ENCODE assay signal across 8 cellular contexts in the genomic region with DNA sequence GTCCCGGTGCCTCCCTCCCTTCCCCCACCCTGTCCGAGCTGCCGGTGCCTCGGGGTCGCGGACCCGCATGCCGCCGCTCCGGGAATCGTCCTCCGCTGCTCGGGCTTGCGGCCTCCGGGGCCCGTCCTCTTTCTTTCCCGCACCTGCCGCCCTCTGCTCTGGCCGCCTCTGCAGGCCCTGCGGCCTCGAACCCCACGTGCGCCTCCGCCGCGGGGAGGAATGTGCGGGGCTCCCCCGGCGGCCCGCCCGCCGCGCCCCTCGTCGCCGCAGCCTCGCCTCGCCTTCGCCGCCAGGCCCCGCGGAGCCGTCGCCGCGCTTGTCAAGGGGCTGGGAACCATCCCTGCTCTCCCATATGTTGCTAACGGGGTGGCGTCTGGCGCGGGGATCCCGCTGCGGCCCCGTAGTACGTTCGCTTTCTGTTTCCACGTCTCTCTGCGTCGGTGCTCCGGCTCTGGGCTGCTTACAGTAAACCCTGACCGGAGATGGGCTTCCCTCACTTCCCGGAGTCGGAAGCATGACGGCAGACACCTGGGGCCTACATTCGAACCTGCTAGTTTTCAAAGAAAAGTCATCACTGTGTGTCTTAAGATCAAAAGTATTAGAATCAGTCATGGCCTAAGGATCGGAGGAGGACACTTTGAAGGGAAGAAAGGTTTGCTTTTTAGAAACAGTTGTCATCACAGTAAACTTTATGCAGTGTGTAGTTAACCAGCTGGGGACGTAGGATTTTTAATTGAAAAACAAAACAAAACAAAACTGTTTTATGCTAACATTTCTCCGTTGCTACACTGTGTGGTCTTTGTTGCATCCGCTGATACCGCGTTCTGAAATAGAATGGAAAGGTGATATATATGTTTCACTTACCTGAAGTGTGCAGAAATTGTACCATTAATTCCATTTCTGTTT.
A peak's percentile ranks its signal among the peaks of the same experiment; 100 is the strongest.
DNase-seq lines count a peak whose midpoint lies in the region; ATAC-seq, FAIRE-seq and TF ChIP-seq lines count a peak whose summit lies in the region.

No MANE protein-coding gene starts in this region.

- H3K4me1 Mint-ChIP-seq in activated CD8-positive, alpha-beta T cell treated with anti-CD3 and anti-CD28 coated beads for 36 hours (ENCODE audit: low read depth) = peaks cover 48% of the 10 kb centered on the region

- peak overlapping the region; percentile 86 for H3K4me2 ChIP-seq in A549

- peak in 1 of 2 experiments; percentile 45 for DNase-seq in A549 (ENCODE audit: low read depth in 1 of 2, low spot score in 1 of 2)
- DNase-seq in NCI-H2227 treated with DMSO at 0.1 percent for 48 hours (lab: John Stamatoyannopoulos, UW) = peak; percentile 50
- peak; percentile 91 for DNase-seq in activated CD8-positive, alpha-beta T cell treated with anti-CD3 and anti-CD28 coated beads for 36 hours
- peak; percentile 62 for DNase-seq in medulla oblongata (ENCODE audit: extremely low spot score)
- peak; percentile 49 for DNase-seq in stimulated activated CD8-positive, alpha-beta memory T cell treated with anti-CD3 and anti-CD28 coated beads, Interleukin-12 subunit alpha, Interleukin-12 subunit beta, amount 100 ng/mL, for 4 hours (ENCODE audit: low read depth)

- CTCF ChIA-PET in A549 (lab: Yijun Ruan, JAX) = no interaction called here
- CTCF ChIA-PET in activated CD8-positive, alpha-beta T cell treated with anti-CD3 and anti-CD28 coated beads for 36 hours (lab: Charles Lee) = interaction anchor here (1.1 to 1.3 kb wide), 2 partner anchors 8 to 44 kb away, joined by 3 read pairs; no protein-coding TSS in a partner anchor

- intact Hi-C loops in activated CD8-positive, alpha-beta T cell treated with anti-CD3 and anti-CD28 coated beads for 36 hours (cut with micrococcal nuclease) = loop anchor here (5.0 kb wide), 2 partner anchors 94 to 231 kb away; a partner anchor contains a TSS

- TF ChIP-seq CTCF in A549 (IDR thresholded peaks at IDR 0.05) = no peak
- no peak for TF ChIP-seq CTCF in activated CD8-positive, alpha-beta T cell treated with anti-CD3 and anti-CD28 coated beads for 36 hours (IDR thresholded peaks at IDR 0.05)

- peaks cover 3% of the 10 kb centered on the region for H3K9me3 Mint-ChIP-seq in activated CD8-positive, alpha-beta T cell treated with anti-CD3 and anti-CD28 coated beads for 36 hours

- H3K27me3 Mint-ChIP-seq in activated CD8-positive, alpha-beta T cell treated with anti-CD3 and anti-CD28 coated beads for 36 hours = no peaks in the 10 kb centered on the region

- no peaks in the 10 kb centered on the region for H3K27me3 ChIP-seq in ectodermal cell (ENCODE audit: control insufficient read depth, insufficient read depth, low read length, poor library complexity, severe bottlenecking)

- POLR2A ChIA-PET in A549 (lab: Yijun Ruan, JAX) = interaction anchor here (1.5 kb wide), 1 partner anchor 69 kb away, joined by 8 read pairs; a partner anchor contains a TSS
- POLR2A ChIA-PET in activated CD8-positive, alpha-beta T cell treated with anti-CD3 and anti-CD28 coated beads for 36 hours (lab: Charles Lee) = interaction anchor here (0.5 to 2.3 kb wide), 21 partner anchors 10 to 856 kb away, joined by 3 to 14 read pairs (median 4); a partner anchor contains a TSS

- peaks cover 53% of the 10 kb centered on the region for H3K36me3 Mint-ChIP-seq in activated CD8-positive, alpha-beta T cell treated with anti-CD3 and anti-CD28 coated beads for 36 hours (ENCODE audit: low read depth)

- no peak for FAIRE-seq in A549 (lab: Jason Lieb, UNC)

- TF ChIP-seq POLR2A in A549 (IDR thresholded peaks at IDR 0.05; ENCODE audit: low read length) = no peak

- no peak for TF ChIP-seq EP300 in A549 (IDR thresholded peaks at IDR 0.05)

- H3K4me3 ChIP-seq in A549 (peak overlapping the region; percentile 93), ectodermal cell (ENCODE audit: insufficient read depth, low read depth, low read length) (peak overlapping the region; percentile 75)

- H3K36me3 ChIP-seq in ectodermal cell (ENCODE audit: control insufficient read depth, insufficient read depth, low read length) = peaks cover 4% of the 10 kb centered on the region

- H3K4me1 ChIP-seq in A549 (peaks cover 9% of the 10 kb centered on the region; the same call in 1 of the 3 replicates), ectodermal cell (ENCODE audit: control insufficient read depth, insufficient read depth, low read length) (no peaks in the 10 kb centered on the region)

- whole genome bisulfite sequencing in A549 (ENCODE audit: missing lambda C conversion rate) = 10% methylated on average over 9 of the region's 70 CpGs
- 1% methylated on average over 70 of the region's 70 CpGs for WGBS in ectodermal cell, 2 experiments

- H3K27ac ChIP-seq in A549 (peak overlapping the region; percentile 96 to 100), ectodermal cell (ENCODE audit: insufficient read depth, low read depth, low read length, poor library complexity, severe bottlenecking) (peak overlapping the region; percentile 90)

- peak overlapping the region; percentile 86 for H3K4me3 Mint-ChIP-seq in activated CD8-positive, alpha-beta T cell treated with anti-CD3 and anti-CD28 coated beads for 36 hours

- TF ChIP-seq RAD21 in A549 (conservative IDR thresholded peaks at IDR 0.05 in 1 of 2, IDR thresholded peaks at IDR 0.05 in 1 of 2) = no peak

- H3K9me3 ChIP-seq in A549 = no peaks in the 10 kb centered on the region
- H3K9me3 ChIP-seq in ectodermal cell (ENCODE audit: control insufficient read depth, low read length) = no peaks in the 10 kb centered on the region

- peak; percentile 69 to 73 for ATAC-seq in A549
- peak; percentile 58 for ATAC-seq in GM18511 (IDR thresholded peaks at IDR 0.05; ENCODE audit: unreplicated experiment)
- peak; percentile 45 for ATAC-seq in HG03025 (IDR thresholded peaks at IDR 0.05; ENCODE audit: low FRiP score, unreplicated experiment)
- peak; percentile 72 for ATAC-seq in activated CD8-positive, alpha-beta T cell treated with anti-CD3 and anti-CD28 coated beads for 36 hours

- H3K27ac Mint-ChIP-seq in activated CD8-positive, alpha-beta T cell treated with anti-CD3 and anti-CD28 coated beads for 36 hours = peak overlapping the region; percentile 99

TF ChIP-seq in A549, 52 proteins besides CTCF, POLR2A, EP300 and RAD21:
- TF ChIP-seq, protein P1, sequence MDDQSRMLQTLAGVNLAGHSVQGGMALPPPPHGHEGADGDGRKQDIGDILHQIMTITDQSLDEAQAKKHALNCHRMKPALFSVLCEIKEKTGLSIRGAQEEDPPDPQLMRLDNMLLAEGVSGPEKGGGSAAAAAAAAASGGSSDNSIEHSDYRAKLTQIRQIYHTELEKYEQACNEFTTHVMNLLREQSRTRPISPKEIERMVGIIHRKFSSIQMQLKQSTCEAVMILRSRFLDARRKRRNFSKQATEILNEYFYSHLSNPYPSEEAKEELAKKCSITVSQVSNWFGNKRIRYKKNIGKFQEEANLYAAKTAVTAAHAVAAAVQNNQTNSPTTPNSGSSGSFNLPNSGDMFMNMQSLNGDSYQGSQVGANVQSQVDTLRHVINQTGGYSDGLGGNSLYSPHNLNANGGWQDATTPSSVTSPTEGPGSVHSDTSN (IDR thresholded peaks at IDR 0.05) = no peak
- TF ChIP-seq, protein P2, sequence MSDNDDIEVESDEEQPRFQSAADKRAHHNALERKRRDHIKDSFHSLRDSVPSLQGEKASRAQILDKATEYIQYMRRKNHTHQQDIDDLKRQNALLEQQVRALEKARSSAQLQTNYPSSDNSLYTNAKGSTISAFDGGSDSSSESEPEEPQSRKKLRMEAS (IDR thresholded peaks at IDR 0.05) = peak; percentile 36; the same call in 1 of the 2 replicates
- peak; percentile 12 for TF ChIP-seq PHF8 (IDR thresholded peaks at IDR 0.05; ENCODE audit: borderline replicate concordance, low read depth)
